Comparison of ENCODE assay signal across 7 cellular contexts in genomic region chr4:124631760-124632159, GRCh38.
A peak's percentile ranks its signal among the peaks of the same experiment; 100 is the strongest.
DNase-seq lines count a peak whose midpoint lies in the region; ATAC-seq and FAIRE-seq lines count a peak whose summit lies in the region.

No MANE protein-coding gene starts in this region.

- no peaks in the 10 kb centered on the region for H3K36me3 Mint-ChIP-seq in activated CD4-positive, alpha-beta memory T cell treated with anti-CD3 and anti-CD28 coated beads, Interleukin-2, amount 10 ng/mL, durations not matched to agents 7 days and 5 days (ENCODE audit: low read depth)

- no peaks in the 10 kb centered on the region for H3K27me3 Mint-ChIP-seq in activated CD4-positive, alpha-beta memory T cell treated with anti-CD3 and anti-CD28 coated beads, Interleukin-2, amount 10 ng/mL, durations not matched to agents 7 days and 5 days

- ATAC-seq in GM18873 (IDR thresholded peaks at IDR 0.05; ENCODE audit: low FRiP score, unreplicated experiment) = peak; percentile 53
- peak; percentile 80 for ATAC-seq in HG03025 (IDR thresholded peaks at IDR 0.05; ENCODE audit: low FRiP score, unreplicated experiment)

- peak; percentile 97 for DNase-seq in RKO (ENCODE audit: low spot score)
- peak; percentile 99 for DNase-seq in glomerular endothelial cell (ENCODE audit: extremely low read depth, low read depth, low spot score)
- DNase-seq in urothelium cell line (ENCODE audit: low spot score) = peak; percentile 71
- no peak for DNase-seq in NCI-H2171 treated with DMSO at 0.1 percent for 48 hours (lab: John Stamatoyannopoulos, UW)
- no peak for DNase-seq in activated CD4-positive, alpha-beta memory T cell treated with anti-CD3 and anti-CD28 coated beads, Interleukin-2, amount 10 ng/mL, durations not matched to agents 7 days and 5 days

- no peaks in the 10 kb centered on the region for H3K9me3 Mint-ChIP-seq in activated CD4-positive, alpha-beta memory T cell treated with anti-CD3 and anti-CD28 coated beads, Interleukin-2, amount 10 ng/mL, durations not matched to agents 7 days and 5 days

- CTCF ChIA-PET in activated CD4-positive, alpha-beta memory T cell treated with anti-CD3 and anti-CD28 coated beads, Interleukin-2, amount 10 ng/mL, durations not matched to agents 7 days and 5 days (lab: Charles Lee) = no interaction called here

- no peaks in the 10 kb centered on the region for H3K4me1 Mint-ChIP-seq in activated CD4-positive, alpha-beta memory T cell treated with anti-CD3 and anti-CD28 coated beads, Interleukin-2, amount 10 ng/mL, durations not matched to agents 7 days and 5 days

- H3K4me3 Mint-ChIP-seq in activated CD4-positive, alpha-beta memory T cell treated with anti-CD3 and anti-CD28 coated beads, Interleukin-2, amount 10 ng/mL, durations not matched to agents 7 days and 5 days = no peak overlapping the region

- FAIRE-seq in urothelium cell line (lab: Jason Lieb, UNC) = no peak

- POLR2A ChIA-PET in activated CD4-positive, alpha-beta memory T cell treated with anti-CD3 and anti-CD28 coated beads, Interleukin-2, amount 10 ng/mL, durations not matched to agents 7 days and 5 days (lab: Charles Lee) = no interaction called here

- H3K27ac Mint-ChIP-seq in activated CD4-positive, alpha-beta memory T cell treated with anti-CD3 and anti-CD28 coated beads, Interleukin-2, amount 10 ng/mL, durations not matched to agents 7 days and 5 days = no peak overlapping the region

Comparison
In these comparisons a context has a peak if more than half of its experiments do, and no peak if none do; other contexts are left out.
1. DNase-seq: peak in RKO (single experiment), glomerular endothelial cell (single experiment) and urothelium cell line (single experiment); none in NCI-H2171 treated with DMSO at 0.1 percent for 48 hours (single experiment) and activated CD4-positive, alpha-beta memory T cell treated with anti-CD3 and anti-CD28 coated beads, Interleukin-2, amount 10 ng/mL, durations not matched to agents 7 days and 5 days (single experiment).